ENCODE assay signal across 1 cellular context in the genomic region with DNA sequence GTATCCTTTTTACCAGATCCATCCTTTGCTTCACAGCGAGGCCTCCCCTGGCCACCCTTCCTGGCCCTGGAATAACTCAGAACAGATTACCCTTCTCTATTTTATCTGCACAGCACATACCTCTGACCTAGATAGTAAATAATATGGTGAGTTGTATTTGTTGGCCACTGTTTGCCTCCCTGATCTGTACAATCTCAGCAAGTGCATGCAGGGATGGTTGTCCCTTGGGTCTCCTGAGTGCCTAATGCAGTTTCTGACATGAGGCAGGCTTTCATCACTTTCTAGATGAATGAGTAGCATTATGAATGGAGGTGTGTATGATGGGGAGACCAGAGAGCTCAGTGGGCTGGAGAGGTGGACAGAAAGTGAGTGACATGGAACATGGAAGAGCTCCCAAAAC.
TF ChIP-seq lines count a peak whose summit lies in the region.

No MANE protein-coding gene starts in this region.

TF ChIP-seq in IMR-90, 13 proteins besides CTCF, POLR2A, EP300 and RAD21:
- no peak for TF ChIP-seq CEBPB (IDR thresholded peaks at IDR 0.05; ENCODE audit: low read depth, low read length)
- no peak for TF ChIP-seq MXI1 (IDR thresholded peaks at IDR 0.05; ENCODE audit: borderline replicate concordance, low read depth, low read length)
- TF ChIP-seq, protein P1, sequence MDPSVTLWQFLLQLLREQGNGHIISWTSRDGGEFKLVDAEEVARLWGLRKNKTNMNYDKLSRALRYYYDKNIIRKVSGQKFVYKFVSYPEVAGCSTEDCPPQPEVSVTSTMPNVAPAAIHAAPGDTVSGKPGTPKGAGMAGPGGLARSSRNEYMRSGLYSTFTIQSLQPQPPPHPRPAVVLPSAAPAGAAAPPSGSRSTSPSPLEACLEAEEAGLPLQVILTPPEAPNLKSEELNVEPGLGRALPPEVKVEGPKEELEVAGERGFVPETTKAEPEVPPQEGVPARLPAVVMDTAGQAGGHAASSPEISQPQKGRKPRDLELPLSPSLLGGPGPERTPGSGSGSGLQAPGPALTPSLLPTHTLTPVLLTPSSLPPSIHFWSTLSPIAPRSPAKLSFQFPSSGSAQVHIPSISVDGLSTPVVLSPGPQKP (IDR thresholded peaks at IDR 0.05; ENCODE audit: borderline replicate concordance, low read depth, low read length): no peak
- no peak for TF ChIP-seq MAFK (IDR thresholded peaks at IDR 0.05; ENCODE audit: low read depth, low read length)
- TF ChIP-seq, protein P2, sequence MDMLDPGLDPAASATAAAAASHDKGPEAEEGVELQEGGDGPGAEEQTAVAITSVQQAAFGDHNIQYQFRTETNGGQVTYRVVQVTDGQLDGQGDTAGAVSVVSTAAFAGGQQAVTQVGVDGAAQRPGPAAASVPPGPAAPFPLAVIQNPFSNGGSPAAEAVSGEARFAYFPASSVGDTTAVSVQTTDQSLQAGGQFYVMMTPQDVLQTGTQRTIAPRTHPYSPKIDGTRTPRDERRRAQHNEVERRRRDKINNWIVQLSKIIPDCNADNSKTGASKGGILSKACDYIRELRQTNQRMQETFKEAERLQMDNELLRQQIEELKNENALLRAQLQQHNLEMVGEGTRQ (IDR thresholded peaks at IDR 0.05; ENCODE audit: low read depth, low read length): no peak
- TF ChIP-seq RFX5 (IDR thresholded peaks at IDR 0.05; ENCODE audit: low read depth, low read length): no peak
- TF ChIP-seq NFE2L2 (IDR thresholded peaks at IDR 0.05; ENCODE audit: low read depth, low read length): no peak
- TF ChIP-seq BHLHE40 (IDR thresholded peaks at IDR 0.05; ENCODE audit: low read depth, low read length): no peak
- no peak for TF ChIP-seq MAZ (IDR thresholded peaks at IDR 0.05; ENCODE audit: borderline replicate concordance, low read depth, low read length)
- no peak for TF ChIP-seq RCOR1 (IDR thresholded peaks at IDR 0.05; ENCODE audit: insufficient replicate concordance, low read length)
- TF ChIP-seq CHD1 (IDR thresholded peaks at IDR 0.05; ENCODE audit: low read depth, low read length): no peak
- no peak for TF ChIP-seq SMC3 (IDR thresholded peaks at IDR 0.05; ENCODE audit: low read depth, low read length)
- no peak for TF ChIP-seq FOS (IDR thresholded peaks at IDR 0.05; ENCODE audit: low read depth, low read length)
TF ChIP-seq in IMR-90: peak in this region for 0.
